ENCODE assay signal across 35 cellular contexts in genomic region chr4:167143018-167143417, GRCh38.
"Had no signal": no experiment of that assay in that cellular context is flagged by ENCODE, and none has a peak within 500 bp of the region (broad histone marks: within the 10 kb centered on the region; RNA-seq: fewer than 3 reads in every experiment).

No MANE protein-coding gene starts in this region.

- H3K4me3 ChIP-seq: MG63 had no signal

- DNase-seq: Karpas-422, Kasumi-1, KG1, MG63, MM.1S, MV-4-11, NCI-H1048, NCI-H1092, NCI-H1092 treated with DMSO at 0.1 percent for 48 hours, NCI-H1105, NCI-H1105 treated with DMSO at 0.1 percent for 48 hours, NCI-H1417, NCI-H1417 treated with DMSO at 0.1 percent for 48 hours, NCI-H1436, NCI-H1436 treated with DMSO at 0.1 percent for 48 hours, NCI-H146, NCI-H1694, NCI-H1694 treated with DMSO at 0.1 percent for 48 hours, NCI-H187, NCI-H187 treated with DMSO at 0.1 percent for 48 hours, NCI-H1930, NCI-H2029, NCI-H2029 treated with DMSO at 0.1 percent for 48 hours, NCI-H2081, NCI-H2081 treated with DMSO at 0.1 percent for 48 hours, NCI-H2107, NCI-H2171, NCI-H2171 treated with DMSO at 0.1 percent for 48 hours, NCI-H2227 treated with DMSO at 0.1 percent for 48 hours, NCI-H226, NCI-H345, NCI-H446, NCI-H446 treated with DMSO at 0.1 percent for 48 hours, NCI-H510A had no signal

- H3K9ac ChIP-seq: KMS-11 had no signal

- H3K36me3 ChIP-seq: MG63 had no signal

- H3K4me2 ChIP-seq: KMS-11 had no signal

- H3K9me3 ChIP-seq: MG63 had no signal

- H3K27ac ChIP-seq: KMS-11 had no signal

- H3K27me3 ChIP-seq: MG63 had no signal
